In genomic region chr6:5190467-5190866, GRCh38 we compare ENCODE assay signal across 12 cellular contexts.
DNase-seq lines count a peak whose midpoint lies in the region; ATAC-seq, FAIRE-seq and TF ChIP-seq lines count a peak whose summit lies in the region.
"Had no signal": no experiment of that assay in that cellular context is flagged by ENCODE, and none has a peak within 500 bp of the region (broad histone marks: within the 10 kb centered on the region; RNA-seq: fewer than 3 reads in every experiment).

No MANE protein-coding gene starts in this region.

- H3K4me3 ChIP-seq in AG04449 (ENCODE audit: low read depth, low read length): no peak overlapping the region
- H3K4me3 ChIP-seq in bronchial epithelial cell (ENCODE audit: low read depth, low read length): no peak overlapping the region
- H3K4me3 ChIP-seq: neural progenitor cell had no signal

- H3K27me3 ChIP-seq in bronchial epithelial cell (ENCODE audit: control insufficient read depth, insufficient read depth, low read length): no peaks in the 10 kb centered on the region
- H3K27me3 ChIP-seq: neural progenitor cell had no signal

- CTCF ChIA-PET in AG04449 (lab: Yijun Ruan, JAX): interaction anchor here (1.1 to 1.5 kb wide), 3 partner anchors 9 to 24 kb away, joined by 3 to 7 read pairs (median 4); no protein-coding TSS in a partner anchor

- POLR2A ChIA-PET in AG04449 (lab: Yijun Ruan, JAX): no interaction called here

- peak; percentile 87 for DNase-seq in AG04449 (ENCODE audit: low read depth, low spot score)
- peak; percentile 93 for DNase-seq in LHCN-M2 (ENCODE audit: low read depth)
- DNase-seq in bronchial epithelial cell (ENCODE audit: low read depth): peak; percentile 91
- peak; percentile 20 for DNase-seq in left kidney (ENCODE audit: low read depth, low spot score)
- DNase-seq in activated effector memory CD4-positive, alpha-beta T cell treated with Interleukin-2 at 50 U/mL for 16 hours: no peak
- DNase-seq in NCI-H524 (lab: John Stamatoyannopoulos, UW): no peak
- no peak for DNase-seq in NCI-H2196 (lab: John Stamatoyannopoulos, UW; ENCODE audit: unreplicated experiment)
- DNase-seq: CD8-positive, alpha-beta memory T cell; glutamatergic neuron; NCI-H526 had no signal

- no peak for ATAC-seq in GM18502 (IDR thresholded peaks at IDR 0.05; ENCODE audit: poor library complexity, unreplicated experiment)

- no peak for FAIRE-seq in bronchial epithelial cell (lab: Jason Lieb, UNC)

- TF ChIP-seq CTCF in AG04449 (IDR thresholded peaks at IDR 0.05; ENCODE audit: insufficient read depth, low read length, missing control alignments): no peak
- TF ChIP-seq CTCF in bronchial epithelial cell (IDR thresholded peaks at IDR 0.05; ENCODE audit: insufficient read depth, low read length, severe bottlenecking): no peak

- no peaks in the 10 kb centered on the region for H3K36me3 ChIP-seq in bronchial epithelial cell (ENCODE audit: control insufficient read depth, insufficient read depth, low read length)
- H3K36me3 ChIP-seq: neural progenitor cell had no signal

Comparison
In these comparisons a context has a peak if more than half of its experiments do, and no peak if none do; other contexts are left out.
1. DNase-seq: peak in AG04449 (single experiment), LHCN-M2 (single experiment), bronchial epithelial cell (single experiment) and left kidney (single experiment); none in activated effector memory CD4-positive, alpha-beta T cell treated with Interleukin-2 at 50 U/mL for 16 hours (single experiment), NCI-H524 (0 of 2) and NCI-H2196 (single experiment).